In genomic region chr4:70816894-70817293, GRCh38 we compare ENCODE assay signal across 19 cellular contexts.
"Had no signal": no experiment of that assay in that cellular context is flagged by ENCODE, and none has a peak within 500 bp of the region (broad histone marks: within the 10 kb centered on the region; RNA-seq: fewer than 3 reads in every experiment).

No MANE protein-coding gene starts in this region.

- H3K27ac ChIP-seq: breast epithelium, coronary artery, esophagus muscularis mucosa, gastroesophageal sphincter, heart left ventricle, transverse colon, WERI-Rb-1 had no signal

- H3K4me3 ChIP-seq: breast epithelium, coronary artery, esophagus muscularis mucosa, gastroesophageal sphincter, heart left ventricle, transverse colon had no signal

- H3K27me3 Mint-ChIP-seq: activated CD4-positive, alpha-beta T cell treated with anti-CD3 and anti-CD28 coated beads, Interleukin-2, amount 10 ng/mL, durations not matched to agents 7 days and 5 days; activated CD8-positive, alpha-beta T cell treated with anti-CD3 and anti-CD28 coated beads for 36 hours; activated T-helper 17 cell treated with anti-CD3 and anti-CD28 coated beads, Interleukin-2, amount 50 U/mL, for 72 hours; memory B cell; stimulated activated memory B cell treated with anti-CD40 and anti-IgM and Interleukin-4, amounts not matched to agents 10 μg/mL and 1 μg/mL and 100 μg/mL, for 72 hours had no signal

- ATAC-seq: activated CD8-positive, alpha-beta T cell treated with anti-CD3 and anti-CD28 coated beads for 36 hours; activated naive CD4-positive, alpha-beta T cell treated with anti-CD3 and anti-CD28 coated beads, Interleukin-2, amount 50 U/mL, for 72 hours; activated T-helper 17 cell treated with anti-CD3 and anti-CD28 coated beads, Interleukin-2, amount 50 U/mL, for 72 hours; gastroesophageal sphincter; heart left ventricle; sciatic nerve; stimulated activated memory B cell treated with anti-CD40 and anti-IgM and Interleukin-4, amounts not matched to agents 10 μg/mL and 1 μg/mL and 100 μg/mL, for 72 hours had no signal

- H3K4me1 ChIP-seq: breast epithelium, esophagus muscularis mucosa, gastroesophageal sphincter, transverse colon had no signal

- H3K4me3 Mint-ChIP-seq: activated CD4-positive, alpha-beta T cell treated with anti-CD3 and anti-CD28 coated beads, Interleukin-2, amount 10 ng/mL, durations not matched to agents 7 days and 5 days; activated CD8-positive, alpha-beta T cell treated with anti-CD3 and anti-CD28 coated beads for 36 hours; activated T-helper 17 cell treated with anti-CD3 and anti-CD28 coated beads, Interleukin-2, amount 50 U/mL, for 72 hours; memory B cell; stimulated activated memory B cell treated with anti-CD40 and anti-IgM and Interleukin-4, amounts not matched to agents 10 μg/mL and 1 μg/mL and 100 μg/mL, for 72 hours; T-helper 2 cell treated with Interferon-gamma antibody and Interleukin-4, amounts not matched to agents 5 μg/mL and 100 μg/mL, for 36 hours had no signal

- H3K9me3 Mint-ChIP-seq: activated CD4-positive, alpha-beta T cell treated with anti-CD3 and anti-CD28 coated beads, Interleukin-2, amount 10 ng/mL, durations not matched to agents 7 days and 5 days; activated CD8-positive, alpha-beta T cell treated with anti-CD3 and anti-CD28 coated beads for 36 hours; activated naive CD4-positive, alpha-beta T cell treated with anti-CD3 and anti-CD28 coated beads, Interleukin-2, amount 50 U/mL, for 72 hours; activated T-helper 17 cell treated with anti-CD3 and anti-CD28 coated beads, Interleukin-2, amount 50 U/mL, for 72 hours; memory B cell; stimulated activated memory B cell treated with anti-CD40 and anti-IgM and Interleukin-4, amounts not matched to agents 10 μg/mL and 1 μg/mL and 100 μg/mL, for 72 hours; T-helper 2 cell treated with Interferon-gamma antibody and Interleukin-4, amounts not matched to agents 5 μg/mL and 100 μg/mL, for 36 hours had no signal

- H3K27ac Mint-ChIP-seq: activated CD4-positive, alpha-beta T cell treated with anti-CD3 and anti-CD28 coated beads, Interleukin-2, amount 10 ng/mL, durations not matched to agents 7 days and 5 days; activated T-helper 17 cell treated with anti-CD3 and anti-CD28 coated beads, Interleukin-2, amount 50 U/mL, for 72 hours; memory B cell; stimulated activated memory B cell treated with anti-CD40 and anti-IgM and Interleukin-4, amounts not matched to agents 10 μg/mL and 1 μg/mL and 100 μg/mL, for 72 hours; T-helper 2 cell treated with Interferon-gamma antibody and Interleukin-4, amounts not matched to agents 5 μg/mL and 100 μg/mL, for 36 hours had no signal

- H3K9me3 ChIP-seq: breast epithelium, esophagus muscularis mucosa, gastroesophageal sphincter, transverse colon had no signal

- DNase-seq: activated CD4-positive, alpha-beta T cell treated with anti-CD3 and anti-CD28 coated beads, Interleukin-2, amount 10 ng/mL, durations not matched to agents 7 days and 5 days; activated CD4-positive, CD25-positive, alpha-beta regulatory T cell treated with anti-CD3 and anti-CD28 coated beads, Interleukin-2, amount 50 U/mL, for 72 hours; activated CD8-positive, alpha-beta T cell treated with anti-CD3 and anti-CD28 coated beads for 36 hours; amniotic stem cell; cerebellar nuclear complex; heart left ventricle; small intestine; transverse colon had no signal

- H3K27me3 ChIP-seq: breast epithelium, esophagus muscularis mucosa, gastroesophageal sphincter, heart left ventricle, transverse colon had no signal
